Comparison of ENCODE assay signal across 1 cellular context in the genomic region with DNA sequence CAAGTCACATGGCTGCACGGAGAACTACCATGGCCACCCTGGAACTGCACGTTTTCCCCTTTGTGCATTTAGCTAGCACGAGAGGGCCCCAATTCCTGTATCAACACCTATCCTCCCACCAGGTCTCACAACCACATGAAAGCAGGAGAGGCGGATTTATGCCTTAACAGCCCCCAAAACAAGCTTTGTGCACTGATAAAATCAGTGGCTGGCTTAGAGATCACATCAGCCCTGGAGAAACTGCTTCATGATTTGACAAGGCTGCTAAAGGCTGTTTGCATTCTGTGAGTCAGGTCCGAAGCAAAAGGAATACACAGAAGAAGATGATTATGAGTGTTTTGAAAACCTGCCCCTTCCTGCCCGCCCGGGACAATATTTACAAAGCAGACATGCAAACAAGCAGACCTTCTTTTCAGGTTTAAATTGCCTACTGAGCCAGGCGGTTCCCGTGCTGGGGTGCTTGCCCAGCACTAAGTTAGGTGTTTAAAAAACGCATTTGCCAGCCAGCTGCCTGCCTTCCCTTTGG.
TF ChIP-seq lines count a peak whose summit lies in the region.

No MANE protein-coding gene starts in this region.

TF ChIP-seq in HepG2, 621 proteins besides CTCF, POLR2A, EP300 and RAD21 (continued from another document and continues in another):
- TF ChIP-seq, protein P1, sequence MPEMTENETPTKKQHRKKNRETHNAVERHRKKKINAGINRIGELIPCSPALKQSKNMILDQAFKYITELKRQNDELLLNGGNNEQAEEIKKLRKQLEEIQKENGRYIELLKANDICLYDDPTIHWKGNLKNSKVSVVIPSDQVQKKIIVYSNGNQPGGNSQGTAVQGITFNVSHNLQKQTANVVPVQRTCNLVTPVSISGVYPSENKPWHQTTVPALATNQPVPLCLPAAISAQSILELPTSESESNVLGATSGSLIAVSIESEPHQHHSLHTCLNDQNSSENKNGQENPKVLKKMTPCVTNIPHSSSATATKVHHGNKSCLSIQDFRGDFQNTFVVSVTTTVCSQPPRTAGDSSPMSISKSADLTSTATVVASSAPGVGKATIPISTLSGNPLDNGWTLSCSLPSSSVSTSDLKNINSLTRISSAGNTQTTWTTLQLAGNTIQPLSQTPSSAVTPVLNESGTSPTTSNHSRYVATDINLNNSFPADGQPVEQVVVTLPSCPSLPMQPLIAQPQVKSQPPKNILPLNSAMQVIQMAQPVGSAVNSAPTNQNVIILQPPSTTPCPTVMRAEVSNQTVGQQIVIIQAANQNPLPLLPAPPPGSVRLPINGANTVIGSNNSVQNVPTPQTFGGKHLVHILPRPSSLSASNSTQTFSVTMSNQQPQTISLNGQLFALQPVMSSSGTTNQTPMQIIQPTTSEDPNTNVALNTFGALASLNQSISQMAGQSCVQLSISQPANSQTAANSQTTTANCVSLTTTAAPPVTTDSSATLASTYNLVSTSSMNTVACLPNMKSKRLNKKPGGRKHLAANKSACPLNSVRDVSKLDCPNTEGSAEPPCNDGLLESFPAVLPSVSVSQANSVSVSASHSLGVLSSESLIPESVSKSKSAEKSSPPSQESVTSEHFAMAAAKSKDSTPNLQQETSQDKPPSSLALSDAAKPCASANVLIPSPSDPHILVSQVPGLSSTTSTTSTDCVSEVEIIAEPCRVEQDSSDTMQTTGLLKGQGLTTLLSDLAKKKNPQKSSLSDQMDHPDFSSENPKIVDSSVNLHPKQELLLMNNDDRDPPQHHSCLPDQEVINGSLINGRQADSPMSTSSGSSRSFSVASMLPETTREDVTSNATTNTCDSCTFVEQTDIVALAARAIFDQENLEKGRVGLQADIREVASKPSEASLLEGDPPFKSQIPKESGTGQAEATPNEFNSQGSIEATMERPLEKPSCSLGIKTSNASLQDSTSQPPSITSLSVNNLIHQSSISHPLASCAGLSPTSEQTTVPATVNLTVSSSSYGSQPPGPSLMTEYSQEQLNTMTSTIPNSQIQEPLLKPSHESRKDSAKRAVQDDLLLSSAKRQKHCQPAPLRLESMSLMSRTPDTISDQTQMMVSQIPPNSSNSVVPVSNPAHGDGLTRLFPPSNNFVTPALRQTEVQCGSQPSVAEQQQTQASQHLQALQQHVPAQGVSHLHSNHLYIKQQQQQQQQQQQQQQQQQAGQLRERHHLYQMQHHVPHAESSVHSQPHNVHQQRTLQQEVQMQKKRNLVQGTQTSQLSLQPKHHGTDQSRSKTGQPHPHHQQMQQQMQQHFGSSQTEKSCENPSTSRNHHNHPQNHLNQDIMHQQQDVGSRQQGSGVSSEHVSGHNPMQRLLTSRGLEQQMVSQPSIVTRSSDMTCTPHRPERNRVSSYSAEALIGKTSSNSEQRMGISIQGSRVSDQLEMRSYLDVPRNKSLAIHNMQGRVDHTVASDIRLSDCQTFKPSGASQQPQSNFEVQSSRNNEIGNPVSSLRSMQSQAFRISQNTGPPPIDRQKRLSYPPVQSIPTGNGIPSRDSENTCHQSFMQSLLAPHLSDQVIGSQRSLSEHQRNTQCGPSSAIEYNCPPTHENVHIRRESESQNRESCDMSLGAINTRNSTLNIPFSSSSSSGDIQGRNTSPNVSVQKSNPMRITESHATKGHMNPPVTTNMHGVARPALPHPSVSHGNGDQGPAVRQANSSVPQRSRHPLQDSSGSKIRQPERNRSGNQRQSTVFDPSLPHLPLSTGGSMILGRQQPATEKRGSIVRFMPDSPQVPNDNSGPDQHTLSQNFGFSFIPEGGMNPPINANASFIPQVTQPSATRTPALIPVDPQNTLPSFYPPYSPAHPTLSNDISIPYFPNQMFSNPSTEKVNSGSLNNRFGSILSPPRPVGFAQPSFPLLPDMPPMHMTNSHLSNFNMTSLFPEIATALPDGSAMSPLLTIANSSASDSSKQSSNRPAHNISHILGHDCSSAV (CRISPR knock-in tag; IDR thresholded peaks at IDR 0.05; ENCODE audit: borderline replicate concordance): no peak
- TF ChIP-seq ZFX (CRISPR knock-in tag; IDR thresholded peaks at IDR 0.05; ENCODE audit: low read depth): peak; percentile 58
- TF ChIP-seq ZNF761 (CRISPR knock-in tag; conservative IDR thresholded peaks at IDR 0.05): 0 out of 2 replicates have a peak, but pooled peaks have one; percentile 55
- no peak; the same call in 1 of the 2 replicates for TF ChIP-seq HOMEZ (CRISPR knock-in tag; IDR thresholded peaks at IDR 0.05; ENCODE audit: low read depth)
- no peak for TF ChIP-seq REPIN1 (CRISPR knock-in tag; IDR thresholded peaks at IDR 0.05; ENCODE audit: borderline replicate concordance, low read depth)
- TF ChIP-seq, protein P2, sequence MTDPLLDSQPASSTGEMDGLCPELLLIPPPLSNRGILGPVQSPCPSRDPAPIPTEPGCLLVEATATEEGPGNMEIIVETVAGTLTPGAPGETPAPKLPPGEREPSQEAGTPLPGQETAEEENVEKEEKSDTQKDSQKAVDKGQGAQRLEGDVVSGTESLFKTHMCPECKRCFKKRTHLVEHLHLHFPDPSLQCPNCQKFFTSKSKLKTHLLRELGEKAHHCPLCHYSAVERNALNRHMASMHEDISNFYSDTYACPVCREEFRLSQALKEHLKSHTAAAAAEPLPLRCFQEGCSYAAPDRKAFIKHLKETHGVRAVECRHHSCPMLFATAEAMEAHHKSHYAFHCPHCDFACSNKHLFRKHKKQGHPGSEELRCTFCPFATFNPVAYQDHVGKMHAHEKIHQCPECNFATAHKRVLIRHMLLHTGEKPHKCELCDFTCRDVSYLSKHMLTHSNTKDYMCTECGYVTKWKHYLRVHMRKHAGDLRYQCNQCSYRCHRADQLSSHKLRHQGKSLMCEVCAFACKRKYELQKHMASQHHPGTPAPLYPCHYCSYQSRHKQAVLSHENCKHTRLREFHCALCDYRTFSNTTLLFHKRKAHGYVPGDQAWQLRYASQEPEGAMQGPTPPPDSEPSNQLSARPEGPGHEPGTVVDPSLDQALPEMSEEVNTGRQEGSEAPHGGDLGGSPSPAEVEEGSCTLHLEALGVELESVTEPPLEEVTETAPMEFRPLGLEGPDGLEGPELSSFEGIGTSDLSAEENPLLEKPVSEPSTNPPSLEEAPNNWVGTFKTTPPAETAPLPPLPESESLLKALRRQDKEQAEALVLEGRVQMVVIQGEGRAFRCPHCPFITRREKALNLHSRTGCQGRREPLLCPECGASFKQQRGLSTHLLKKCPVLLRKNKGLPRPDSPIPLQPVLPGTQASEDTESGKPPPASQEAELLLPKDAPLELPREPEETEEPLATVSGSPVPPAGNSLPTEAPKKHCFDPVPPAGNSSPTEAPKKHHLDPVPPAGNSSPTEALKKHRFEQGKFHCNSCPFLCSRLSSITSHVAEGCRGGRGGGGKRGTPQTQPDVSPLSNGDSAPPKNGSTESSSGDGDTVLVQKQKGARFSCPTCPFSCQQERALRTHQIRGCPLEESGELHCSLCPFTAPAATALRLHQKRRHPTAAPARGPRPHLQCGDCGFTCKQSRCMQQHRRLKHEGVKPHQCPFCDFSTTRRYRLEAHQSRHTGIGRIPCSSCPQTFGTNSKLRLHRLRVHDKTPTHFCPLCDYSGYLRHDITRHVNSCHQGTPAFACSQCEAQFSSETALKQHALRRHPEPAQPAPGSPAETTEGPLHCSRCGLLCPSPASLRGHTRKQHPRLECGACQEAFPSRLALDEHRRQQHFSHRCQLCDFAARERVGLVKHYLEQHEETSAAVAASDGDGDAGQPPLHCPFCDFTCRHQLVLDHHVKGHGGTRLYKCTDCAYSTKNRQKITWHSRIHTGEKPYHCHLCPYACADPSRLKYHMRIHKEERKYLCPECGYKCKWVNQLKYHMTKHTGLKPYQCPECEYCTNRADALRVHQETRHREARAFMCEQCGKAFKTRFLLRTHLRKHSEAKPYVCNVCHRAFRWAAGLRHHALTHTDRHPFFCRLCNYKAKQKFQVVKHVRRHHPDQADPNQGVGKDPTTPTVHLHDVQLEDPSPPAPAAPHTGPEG (CRISPR knock-in tag; IDR thresholded peaks at IDR 0.05): 0 out of 2 replicates have a peak, but pooled peaks have one; percentile 59
- TF ChIP-seq BCL3 (CRISPR knock-in tag; IDR thresholded peaks at IDR 0.05): no peak
- TF ChIP-seq ZNF615 (CRISPR knock-in tag; IDR thresholded peaks at IDR 0.05; ENCODE audit: borderline replicate concordance): peak; percentile 31; the same call in 1 of the 2 replicates
- peak; percentile 62 for TF ChIP-seq CCAR2 (optimal IDR thresholded peaks at IDR 0.05; ENCODE audit: low read depth, low read length)
- TF ChIP-seq MTERF4 (CRISPR knock-in tag; IDR thresholded peaks at IDR 0.05): no peak
- peak; percentile 100 for TF ChIP-seq CBFB (CRISPR knock-in tag; IDR thresholded peaks at IDR 0.05)
- no peak for TF ChIP-seq MXI1 (IDR thresholded peaks at IDR 0.05; ENCODE audit: borderline replicate concordance, low read depth, low read length)
- no peak for TF ChIP-seq ZFP36 (IDR thresholded peaks at IDR 0.05; ENCODE audit: borderline replicate concordance, low read depth, low read length, partially characterized antibody)
- no peak for TF ChIP-seq REL (CRISPR knock-in tag; conservative IDR thresholded peaks at IDR 0.05)
- 0 out of 2 replicates have a peak, but pooled peaks have one; percentile 52 for TF ChIP-seq SSRP1 (CRISPR knock-in tag; IDR thresholded peaks at IDR 0.05)
- no peak for TF ChIP-seq NFE2 (CRISPR knock-in tag; IDR thresholded peaks at IDR 0.05)
- TF ChIP-seq DZIP1 (CRISPR knock-in tag; IDR thresholded peaks at IDR 0.05): no peak
- TF ChIP-seq, protein P3, sequence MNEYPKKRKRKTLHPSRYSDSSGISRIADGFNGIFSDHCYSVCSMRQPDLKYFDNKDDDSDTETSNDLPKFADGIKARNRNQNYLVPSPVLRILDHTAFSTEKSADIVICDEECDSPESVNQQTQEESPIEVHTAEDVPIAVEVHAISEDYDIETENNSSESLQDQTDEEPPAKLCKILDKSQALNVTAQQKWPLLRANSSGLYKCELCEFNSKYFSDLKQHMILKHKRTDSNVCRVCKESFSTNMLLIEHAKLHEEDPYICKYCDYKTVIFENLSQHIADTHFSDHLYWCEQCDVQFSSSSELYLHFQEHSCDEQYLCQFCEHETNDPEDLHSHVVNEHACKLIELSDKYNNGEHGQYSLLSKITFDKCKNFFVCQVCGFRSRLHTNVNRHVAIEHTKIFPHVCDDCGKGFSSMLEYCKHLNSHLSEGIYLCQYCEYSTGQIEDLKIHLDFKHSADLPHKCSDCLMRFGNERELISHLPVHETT (CRISPR knock-in tag; conservative IDR thresholded peaks at IDR 0.05): no peak
